In the genomic region with DNA sequence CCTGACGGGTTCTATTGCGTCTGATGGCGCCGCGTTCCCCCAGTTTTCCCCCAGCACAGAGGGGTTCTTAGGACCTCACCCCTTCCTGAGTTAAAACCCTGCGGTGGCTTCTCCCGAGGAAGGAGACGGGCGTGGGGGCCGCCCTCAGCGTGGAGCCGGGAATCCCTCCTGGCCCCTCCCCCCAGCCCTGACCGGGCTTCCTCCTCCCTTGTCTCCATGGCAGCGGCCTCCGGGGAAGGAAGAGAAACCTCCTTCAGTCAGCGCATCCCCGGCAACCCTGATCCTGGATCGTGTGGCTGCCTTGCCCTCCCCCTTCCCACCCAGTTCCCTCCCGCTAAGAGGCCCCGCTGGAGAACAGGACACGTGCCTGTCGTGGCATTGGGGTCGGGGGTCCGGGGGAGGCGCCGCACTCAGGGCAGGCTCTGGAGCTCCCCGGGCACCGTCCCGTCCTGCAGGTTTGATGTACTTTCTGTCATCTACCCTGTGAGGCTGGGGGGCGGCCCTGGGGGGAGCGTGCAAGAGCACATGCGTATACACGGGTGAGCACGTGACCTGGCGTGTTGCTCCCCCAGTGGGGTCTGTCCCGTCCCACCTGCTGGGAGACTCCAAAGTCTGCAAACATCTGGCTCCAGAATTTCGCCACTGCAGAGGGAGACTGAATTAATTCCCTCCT, we compare ENCODE assay signal across 8 cellular contexts. TPM values are rescaled to one million over a fixed set of nuclear protein-coding genes. Genes with fewer than 3 reads are reported as not detected.
DNase-seq lines count a peak whose midpoint lies in the region; ATAC-seq, FAIRE-seq and TF ChIP-seq lines count a peak whose summit lies in the region.

No MANE protein-coding gene starts in this region.

- FAIRE-seq in H54 (lab: Jason Lieb, UNC) = no peak

- TF ChIP-seq POLR2A in H54 (IDR thresholded peaks at IDR 0.05; ENCODE audit: low read depth, low read length) (no peak), breast epithelium (IDR thresholded peaks at IDR 0.05) (no peak)

- ATAC-seq in left cardiac atrium = peak in 1 of 2 donors; percentile 57
- ATAC-seq in HG03571 (IDR thresholded peaks at IDR 0.05; ENCODE audit: unreplicated experiment) = no peak
- ATAC-seq in HG02970 (IDR thresholded peaks at IDR 0.05; ENCODE audit: low FRiP score, unreplicated experiment) = no peak

- H3K4me1 ChIP-seq in smooth muscle cell (ENCODE audit: low read depth) (no peaks in the 10 kb centered on the region), breast epithelium (no peaks in the 10 kb centered on the region)

- H3K27ac ChIP-seq in smooth muscle cell (ENCODE audit: low read depth) (no peak overlapping the region), breast epithelium (peak overlapping the region in 1 of 2 donors; percentile 43)

- H3K9ac ChIP-seq in smooth muscle cell (ENCODE audit: low read depth) = no peak overlapping the region

- intact Hi-C loops in left cardiac atrium (cut with DNase I) = loop anchor here in 1 of 2 donors (5.0 kb wide), 1 partner anchor 66 kb away; no protein-coding TSS in a partner anchor
- intact Hi-C loops in breast epithelium (cut with DNase I; ENCODE audit: low total_unique reads) = no loop called here

- TF ChIP-seq CTCF in smooth muscle cell (IDR thresholded peaks at IDR 0.05; ENCODE audit: borderline replicate concordance, insufficient read depth, poor library complexity, severe bottlenecking) (no peak), breast epithelium (IDR thresholded peaks at IDR 0.05) (no peak)

- H3K79me2 ChIP-seq in smooth muscle cell (ENCODE audit: low read depth) = no peaks in the 10 kb centered on the region

- H3K4me2 ChIP-seq in smooth muscle cell = peak overlapping the region; percentile 65

- peaks cover 4% of the 10 kb centered on the region for H4K20me1 ChIP-seq in smooth muscle cell (ENCODE audit: low read depth)

- H3K36me3 ChIP-seq in smooth muscle cell (ENCODE audit: low read depth) = no peaks in the 10 kb centered on the region
- H3K36me3 ChIP-seq in breast epithelium = no peaks in the 10 kb centered on the region

- H3F3A ChIP-seq in smooth muscle cell (ENCODE audit: low read depth) = no peaks in the 10 kb centered on the region

- DNase-seq in H54 (ENCODE audit: insufficient read length, low spot score) (peak; percentile 86), SK-N-DZ (ENCODE audit: low spot score) (peak; percentile 71), left cardiac atrium (peak; percentile 66), smooth muscle cell (lab: John Stamatoyannopoulos, UW; ENCODE audit: unreplicated experiment) (peak; percentile 12), GDM1 (lab: John Stamatoyannopoulos, UW) (no peak), breast epithelium (ENCODE audit: low spot score in 2 of 2) (no peak)

- 73% methylated on average over 34 of the region's 37 CpGs for WGBS in smooth muscle cell (ENCODE audit: low lambda C conversion rate)

- H3K27me3 ChIP-seq in smooth muscle cell (ENCODE audit: low read depth) (no peaks in the 10 kb centered on the region), breast epithelium (peaks cover 0 to 87% of the 10 kb centered on the region in 2 donors)

- H3K9me3 ChIP-seq in smooth muscle cell (replicated peaks; ENCODE audit: low read depth) (no peaks in the 10 kb centered on the region), breast epithelium (no peaks in the 10 kb centered on the region)

- no peak overlapping the region for H2AFZ ChIP-seq in smooth muscle cell (ENCODE audit: low read depth)

- H3K4me3 ChIP-seq in smooth muscle cell (no peak overlapping the region), breast epithelium (no peak overlapping the region)

RNA-seq across cellular contexts. Expression of a gene that starts 30.5 kb away (rescaled TPM):
- polyA plus RNA-seq in SK-N-DZ (2014; cell fraction: cytosol; rRNA removed) = 9.9 and 12.9 TPM in 2 replicates
- 37.3 and 59.9 TPM in 2 replicates for polyA plus RNA-seq in SK-N-DZ (2014; cell fraction: nucleus; rRNA removed)
- total RNA-seq in left cardiac atrium = 1 to 10 TPM; 6.0 to 7.1 TPM
- total RNA-seq in smooth muscle cell = 1.7 TPM in 2 replicates
- 1.4 and 2.6 TPM in 2 replicates for polyA plus RNA-seq in smooth muscle cell
- total RNA-seq in breast epithelium = 1 to 10 TPM; 1.6 to 2.5 (median 2.2) TPM

RNA-seq across cellular contexts. Expression of a gene that starts 41.7 kb away (rescaled TPM):
- not detected in 2 replicates for polyA plus RNA-seq in SK-N-DZ (2014; cell fraction: cytosol; rRNA removed)
- not detected in 2 replicates for polyA plus RNA-seq in SK-N-DZ (2014; cell fraction: nucleus; rRNA removed)
- total RNA-seq in left cardiac atrium (under 1 TPM in 1 of 2 donors, not detected in 1; 0.21 TPM), smooth muscle cell (not detected in 2 replicates), breast epithelium (1 to 10 TPM in 1 of 3 donors, under 1 TPM in 1, not detected in 1; 0.73 to 1.8 TPM)
- polyA plus RNA-seq in smooth muscle cell = not detected in 2 replicates

RNA-seq across cellular contexts. Expression of a gene that starts 46.6 kb away (rescaled TPM):
- not detected in 2 replicates for polyA plus RNA-seq in SK-N-DZ (2014; cell fraction: cytosol; rRNA removed)
- polyA plus RNA-seq in SK-N-DZ (2014; cell fraction: nucleus; rRNA removed) = not detected in 2 replicates
- total RNA-seq in left cardiac atrium (10 to 100 TPM in 1 of 2 donors, 1 to 10 TPM in 1; 9.3 to 18.9 TPM), smooth muscle cell (not detected in 2 replicates), breast epithelium (100 to 1,000 TPM in 1 of 3 donors, 10 to 100 TPM in 1, 1 to 10 TPM in 1; 5.6 to 195 (median 22.4) TPM)
- polyA plus RNA-seq in smooth muscle cell = not detected in 2 replicates

RNA-seq across cellular contexts. Expression of a gene that starts 57.1 kb away (rescaled TPM):
- polyA plus RNA-seq in SK-N-DZ (2014; cell fraction: cytosol; rRNA removed) = not detected in 2 replicates
- polyA plus RNA-seq in SK-N-DZ (2014; cell fraction: nucleus; rRNA removed) = 0.43 TPM in 1 of 2 replicates, not detected in the other
- total RNA-seq in left cardiac atrium (10 to 100 TPM in 1 of 2 donors, 1 to 10 TPM in 1; 2.1 to 17.3 TPM), smooth muscle cell (not detected in 2 replicates), breast epithelium (100 to 1,000 TPM in 1 of 3 donors, 10 to 100 TPM in 1, 1 to 10 TPM in 1; 5.9 to 156 (median 19.8) TPM)
- polyA plus RNA-seq in smooth muscle cell = not detected in 2 replicates

Comparison
In these comparisons a context has a peak if more than half of its experiments do, and no peak if none do; other contexts are left out.
1. DNase-seq: peak in H54 (single experiment), SK-N-DZ (single experiment), left cardiac atrium (single experiment) and smooth muscle cell (single experiment); none in GDM1 (single experiment) and breast epithelium (0 of 2).